In genomic region chr1:182236651-182237077, GRCh38 we compare ENCODE assay signal across 2 cellular contexts.
A peak's percentile ranks its signal among the peaks of the same experiment; 100 is the strongest.
TF ChIP-seq lines count a peak whose summit lies in the region.

No MANE protein-coding gene starts in this region.

TF ChIP-seq in HCT116, 20 proteins besides CTCF, POLR2A, EP300 and RAD21:
- TF ChIP-seq CBX3 (IDR thresholded peaks at IDR 0.05; ENCODE audit: low read depth) = no peak
- no peak for TF ChIP-seq ELF1 (IDR thresholded peaks at IDR 0.05; ENCODE audit: borderline replicate concordance, low read depth)
- TF ChIP-seq SRF (IDR thresholded peaks at IDR 0.05; ENCODE audit: low read depth) = no peak
- no peak for TF ChIP-seq MAX (IDR thresholded peaks at IDR 0.05)
- no peak for TF ChIP-seq ATF3 (IDR thresholded peaks at IDR 0.05)
- TF ChIP-seq YY1 (IDR thresholded peaks at IDR 0.05; ENCODE audit: extremely low read depth, insufficient replicate concordance, low read depth, low read length) = no peak
- TF ChIP-seq EZH2phosphoT487 (IDR thresholded peaks at IDR 0.05; ENCODE audit: borderline replicate concordance) = no peak
- no peak for TF ChIP-seq ZFX (IDR thresholded peaks at IDR 0.05)
- TF ChIP-seq REST (IDR thresholded peaks at IDR 0.05; ENCODE audit: low read depth) = no peak
- TF ChIP-seq FOSL1 (IDR thresholded peaks at IDR 0.05; ENCODE audit: low read depth) = no peak
- no peak for TF ChIP-seq EGR1 (IDR thresholded peaks at IDR 0.05; ENCODE audit: low read depth)
- TF ChIP-seq SP1 (IDR thresholded peaks at IDR 0.05; ENCODE audit: low read depth) = no peak
TF ChIP-seq in HCT116: peak in this region for 0.

TF ChIP-seq in GM12878, 131 proteins besides CTCF, POLR2A, EP300 and RAD21:
- TF ChIP-seq HDGF (IDR thresholded peaks at IDR 0.05) (0 out of 2 replicates have a peak, but pooled peaks have one; percentile 24), NR2C1 (IDR thresholded peaks at IDR 0.05) (no peak)
